Comparison of ENCODE assay signal across 19 cellular contexts in the genomic region with DNA sequence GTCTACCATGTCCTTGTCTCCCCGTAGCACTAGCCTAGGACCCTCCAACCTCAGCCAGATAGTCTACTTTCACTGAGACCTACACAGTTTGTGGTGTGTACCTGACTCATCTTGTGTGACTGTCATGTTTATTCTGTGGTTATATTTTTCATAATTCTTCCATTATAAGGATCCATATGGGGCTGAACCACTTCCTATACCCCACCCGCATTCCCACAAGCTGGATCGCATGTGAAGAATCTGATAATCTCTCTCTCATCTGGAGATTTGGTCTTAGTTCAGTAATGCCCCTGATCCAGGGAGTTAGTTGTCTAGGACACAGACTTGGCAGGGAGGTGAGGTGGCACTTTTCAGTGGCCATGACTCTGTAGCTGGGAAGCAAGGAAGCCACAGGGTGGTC. TPM values are rescaled to one million over a fixed set of nuclear protein-coding genes. Genes with fewer than 3 reads are reported as not detected.
DNase-seq lines count a peak whose midpoint lies in the region; ATAC-seq and TF ChIP-seq lines count a peak whose summit lies in the region.
"Had no signal": no experiment of that assay in that cellular context is flagged by ENCODE, and none has a peak within 500 bp of the region (broad histone marks: within the 10 kb centered on the region; RNA-seq: fewer than 3 reads in every experiment).

No MANE protein-coding gene starts in this region.

- CTCF ChIA-PET in Panc1 (lab: Charles Lee): interaction anchor here (0.6 to 1.2 kb wide), 2 partner anchors 151 to 396 kb away, joined by 3 to 4 read pairs; no protein-coding TSS in a partner anchor

- no TSS peak for BruUV-seq in Panc1 (replicated peaks; lab: Mats Ljungman, UMichigan)

- H3K27ac ChIP-seq in Panc1 (ENCODE audit: low read length): peak overlapping the region; percentile 15; the same call in 1 of the 2 replicates
- H3K27ac ChIP-seq in fibroblast of lung (ENCODE audit: insufficient read depth, low read length): peak overlapping the region; percentile 22
- H3K27ac ChIP-seq in right cardiac atrium (ENCODE audit: low read length): no peak overlapping the region
- H3K27ac ChIP-seq: C4-2B, ovary had no signal

- peak overlapping the region; percentile 24 for H2AFZ ChIP-seq in fibroblast of lung (ENCODE audit: low read length)

- no peak overlapping the region for H3K9ac ChIP-seq in fibroblast of lung (ENCODE audit: insufficient read depth, low read length)
- H3K9ac ChIP-seq in skeletal muscle satellite cell (ENCODE audit: low read depth, low read length): no peak overlapping the region

- H3K4me3 ChIP-seq in Panc1 (ENCODE audit: low read depth in 2 of 2, low read length in 2 of 2): no peak overlapping the region
- no peak overlapping the region for H3K4me3 ChIP-seq in fibroblast of lung (replicated peaks in 1 of 4; ENCODE audit: control extremely low read depth in 1 of 4, insufficient read depth in 1 of 4, low read depth in 3 of 4, low read length in 4 of 4)
- H3K4me3 ChIP-seq in skeletal muscle satellite cell (ENCODE audit: low read length): no peak overlapping the region
- no peak overlapping the region for H3K4me3 ChIP-seq in right cardiac atrium (ENCODE audit: low read length)
- H3K4me3 ChIP-seq: ovary had no signal

- ATAC-seq in Panc1: no peak
- no peak for ATAC-seq in right cardiac atrium
- ATAC-seq in HG03139 (IDR thresholded peaks at IDR 0.05; ENCODE audit: unreplicated experiment): no peak

- peak; percentile 95 for DNase-seq in ELR (ENCODE audit: low read depth)
- no peak for DNase-seq in Panc1 (ENCODE audit: low read depth, low spot score)
- peak; percentile 44 to 76 for DNase-seq in fibroblast of lung (ENCODE audit: low read depth in 2 of 2)
- DNase-seq in stimulated activated CD4-positive, alpha-beta T cell treated with anti-CD3 and anti-CD28 coated beads, Interleukin-4, amount 100 ng/mL, for 1 hour: no peak
- DNase-seq in right cardiac atrium: no peak
- DNase-seq: activated CD4-positive, alpha-beta T cell treated with anti-CD3 and anti-CD28 coated beads, Interleukin-2, amount 10 ng/mL, durations not matched to agents 7 days and 5 days; activated T-cell treated with anti-CD3 and anti-CD28 coated beads, Interleukin-2, amount 50 U/mL, for 48 hours; DND-41; head of caudate nucleus; Kasumi-1; kidney; NCI-H2081 treated with DMSO at 0.1 percent for 48 hours; NCI-H69; ovary; stimulated activated naive CD4-positive, alpha-beta T cell treated with Interleukin-2 at 50 U/mL for 16 hours had no signal

- POLR2A ChIA-PET in Panc1 (lab: Charles Lee): no interaction called here

- intact Hi-C loops in Panc1 (cut with micrococcal nuclease; ENCODE audit: unreplicated experiment) (no loop called here), right cardiac atrium (cut with DNase I) (loop anchor here in 2 of 4 donors (10.0 kb wide), 1 partner anchor 253 kb away; the partner anchor contains the start of gene MYO10 (in 2 of the 2))

- H3K36me3 ChIP-seq in Panc1 (ENCODE audit: control insufficient read depth, insufficient read depth, low read length): no peaks in the 10 kb centered on the region
- no peaks in the 10 kb centered on the region for H3K36me3 ChIP-seq in fibroblast of lung (ENCODE audit: control insufficient read depth, insufficient read depth, low read length)
- H3K36me3 ChIP-seq in skeletal muscle satellite cell (ENCODE audit: insufficient read depth, low read length): no peaks in the 10 kb centered on the region
- H3K36me3 ChIP-seq: ovary had no signal

- 86% methylated on average over 3 of the region's 3 CpGs for WGBS in right cardiac atrium

- H4K20me1 ChIP-seq in fibroblast of lung (ENCODE audit: control insufficient read depth, extremely low read depth, insufficient read depth, low read length): no peaks in the 10 kb centered on the region

- TF ChIP-seq CTCF in Panc1 (IDR thresholded peaks at IDR 0.05) (no peak), fibroblast of lung (conservative IDR thresholded peaks at IDR 0.05 in 1 of 2, IDR thresholded peaks at IDR 0.05 in 1 of 2; ENCODE audit: low read depth in 1 of 2, low read length in 2 of 2) (no peak)

- H3K27me3 ChIP-seq in Panc1 (ENCODE audit: control insufficient read depth, insufficient read depth, low read length): no peaks in the 10 kb centered on the region
- no peaks in the 10 kb centered on the region for H3K27me3 ChIP-seq in fibroblast of lung (ENCODE audit: control insufficient read depth, insufficient read depth, low read length)
- no peaks in the 10 kb centered on the region for H3K27me3 ChIP-seq in skeletal muscle satellite cell (ENCODE audit: control insufficient read depth, insufficient read depth, low read length)
- H3K27me3 ChIP-seq in right cardiac atrium (ENCODE audit: control insufficient read depth, insufficient read depth): no peaks in the 10 kb centered on the region
- H3K27me3 ChIP-seq: ovary had no signal

- H3K4me1 ChIP-seq in Panc1 (ENCODE audit: control insufficient read depth, insufficient read depth, low read length) (peaks cover 12% of the 10 kb centered on the region), fibroblast of lung (ENCODE audit: control insufficient read depth, extremely low read depth, insufficient read depth, low read length) (peaks cover 48% of the 10 kb centered on the region), skeletal muscle satellite cell (ENCODE audit: control insufficient read depth, insufficient read depth, low read length) (peaks cover 54% of the 10 kb centered on the region), right cardiac atrium (ENCODE audit: control insufficient read depth, insufficient read depth, low read length) (peaks cover 3% of the 10 kb centered on the region)

- in situ Hi-C loops in Panc1 (cut with HindIII; ENCODE audit: low pct_unique_long_range_greater_than_20kb, low sequenced_read_pairs): no loop called here

- H3K9me3 ChIP-seq in Panc1 (ENCODE audit: control insufficient read depth, insufficient read depth, low read depth, low read length) (no peaks in the 10 kb centered on the region), fibroblast of lung (ENCODE audit: control insufficient read depth, insufficient read depth, low read depth, low read length) (no peaks in the 10 kb centered on the region), skeletal muscle satellite cell (replicated peaks; ENCODE audit: low read length) (no peaks in the 10 kb centered on the region), right cardiac atrium (ENCODE audit: control insufficient read depth, low read length) (no peaks in the 10 kb centered on the region)
- H3K9me3 ChIP-seq: ovary had no signal

- no peaks in the 10 kb centered on the region for H3K79me2 ChIP-seq in fibroblast of lung (ENCODE audit: control insufficient read depth, insufficient read depth, low read length)

- H3K4me2 ChIP-seq in fibroblast of lung (ENCODE audit: extremely low read depth, insufficient read depth, low read length) (peak overlapping the region; percentile 7), skeletal muscle satellite cell (ENCODE audit: low read length) (peak overlapping the region; percentile 3)

RNA-seq across cellular contexts. Expression of gene BASP1, which starts 30.0 kb away (rescaled TPM):
- total RNA-seq in Panc1 (2021; ENCODE audit: unreplicated experiment): 217 TPM
- 126 TPM for polyA plus RNA-seq in Panc1 (2012; ENCODE audit: insufficient read length)
- total RNA-seq in fibroblast of lung: 125 and 186 TPM in 2 replicates
- polyA plus RNA-seq in fibroblast of lung: 248 and 265 TPM in 2 replicates
- 186 and 224 TPM in 2 replicates for polyA plus RNA-seq in fibroblast of lung (2012)
- polyA minus RNA-seq in fibroblast of lung (ENCODE audit: low replicate concordance): 10.7 and 18.5 TPM in 2 replicates
- 57.0 and 75.8 TPM in 2 replicates for total RNA-seq in skeletal muscle satellite cell (2012; rRNA removed)
- total RNA-seq in right cardiac atrium: 10 to 100 TPM in 1 of 4 donors, 1 to 10 TPM in 3; 3.8 to 12.0 (median 8.8) TPM
- 4.8 TPM for polyA plus RNA-seq in right cardiac atrium
- total RNA-seq: T-helper 2 cell treated with Interferon-gamma antibody and Interleukin-4, amounts not matched to agents 100 ng/mL and 5 ng/mL, for 36 hours had no signal

Comparison
In these comparisons a context has a peak if more than half of its experiments do, and no peak if none do; other contexts are left out.
1. DNase-seq: peak in ELR (single experiment) and fibroblast of lung (2 of 2); none in Panc1 (single experiment), stimulated activated CD4-positive, alpha-beta T cell treated with anti-CD3 and anti-CD28 coated beads, Interleukin-4, amount 100 ng/mL, for 1 hour (single experiment) and right cardiac atrium (0 of 3).